ENCODE assay signal across 2 cellular contexts in the genomic region with DNA sequence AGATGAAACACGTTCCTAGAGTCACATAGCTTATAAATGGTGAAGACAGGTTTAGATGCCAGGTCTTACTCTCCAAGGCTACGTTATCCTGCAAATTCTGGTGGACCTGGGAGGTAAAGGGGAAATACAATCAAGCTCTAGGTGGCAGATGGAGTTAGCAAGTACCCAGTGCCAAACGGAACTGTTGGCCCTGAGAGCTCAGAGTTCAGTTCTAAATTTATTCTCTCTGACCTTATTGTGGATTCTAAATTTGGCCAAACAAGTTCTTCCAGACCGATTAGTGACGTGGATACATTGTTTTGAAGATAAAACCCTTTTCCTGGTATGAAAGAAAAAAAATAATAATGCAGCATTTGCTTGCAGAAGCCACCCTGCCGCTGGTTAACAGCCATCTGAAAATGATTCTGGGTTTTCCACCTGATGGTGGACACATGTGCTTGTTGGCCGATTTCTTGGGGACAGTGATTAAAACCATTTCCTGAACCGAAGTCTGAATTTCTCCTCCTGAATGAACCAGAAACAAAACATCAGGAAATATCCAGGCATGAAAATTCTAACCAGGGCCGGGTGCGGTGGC.
TF ChIP-seq lines count a peak whose summit lies in the region.

No MANE protein-coding gene starts in this region.

TF ChIP-seq in A549, 52 proteins besides CTCF, POLR2A, EP300 and RAD21 (continued from another document):
- TF ChIP-seq, protein P1, sequence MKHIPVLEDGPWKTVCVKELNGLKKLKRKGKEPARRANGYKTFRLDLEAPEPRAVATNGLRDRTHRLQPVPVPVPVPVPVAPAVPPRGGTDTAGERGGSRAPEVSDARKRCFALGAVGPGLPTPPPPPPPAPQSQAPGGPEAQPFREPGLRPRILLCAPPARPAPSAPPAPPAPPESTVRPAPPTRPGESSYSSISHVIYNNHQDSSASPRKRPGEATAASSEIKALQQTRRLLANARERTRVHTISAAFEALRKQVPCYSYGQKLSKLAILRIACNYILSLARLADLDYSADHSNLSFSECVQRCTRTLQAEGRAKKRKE (CRISPR knock-in tag; IDR thresholded peaks at IDR 0.05; ENCODE audit: low read depth) = no peak
- TF ChIP-seq, protein P2, sequence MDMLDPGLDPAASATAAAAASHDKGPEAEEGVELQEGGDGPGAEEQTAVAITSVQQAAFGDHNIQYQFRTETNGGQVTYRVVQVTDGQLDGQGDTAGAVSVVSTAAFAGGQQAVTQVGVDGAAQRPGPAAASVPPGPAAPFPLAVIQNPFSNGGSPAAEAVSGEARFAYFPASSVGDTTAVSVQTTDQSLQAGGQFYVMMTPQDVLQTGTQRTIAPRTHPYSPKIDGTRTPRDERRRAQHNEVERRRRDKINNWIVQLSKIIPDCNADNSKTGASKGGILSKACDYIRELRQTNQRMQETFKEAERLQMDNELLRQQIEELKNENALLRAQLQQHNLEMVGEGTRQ (IDR thresholded peaks at IDR 0.05) = no peak
- TF ChIP-seq NFE2L2 (conservative IDR thresholded peaks at IDR 0.05; ENCODE audit: low read length) (no peak), MAZ (IDR thresholded peaks at IDR 0.05; ENCODE audit: borderline replicate concordance, low read depth, low read length) (no peak), ZSCAN20 (CRISPR knock-in tag; IDR thresholded peaks at IDR 0.05) (no peak), EHMT2 (IDR thresholded peaks at IDR 0.05; ENCODE audit: low read depth) (no peak), SMC3 (IDR thresholded peaks at IDR 0.05) (no peak), RARB (CRISPR knock-in tag; IDR thresholded peaks at IDR 0.05) (no peak), ZFP36 (IDR thresholded peaks at IDR 0.05; ENCODE audit: borderline replicate concordance, partially characterized antibody) (no peak)
- TF ChIP-seq, protein P3, sequence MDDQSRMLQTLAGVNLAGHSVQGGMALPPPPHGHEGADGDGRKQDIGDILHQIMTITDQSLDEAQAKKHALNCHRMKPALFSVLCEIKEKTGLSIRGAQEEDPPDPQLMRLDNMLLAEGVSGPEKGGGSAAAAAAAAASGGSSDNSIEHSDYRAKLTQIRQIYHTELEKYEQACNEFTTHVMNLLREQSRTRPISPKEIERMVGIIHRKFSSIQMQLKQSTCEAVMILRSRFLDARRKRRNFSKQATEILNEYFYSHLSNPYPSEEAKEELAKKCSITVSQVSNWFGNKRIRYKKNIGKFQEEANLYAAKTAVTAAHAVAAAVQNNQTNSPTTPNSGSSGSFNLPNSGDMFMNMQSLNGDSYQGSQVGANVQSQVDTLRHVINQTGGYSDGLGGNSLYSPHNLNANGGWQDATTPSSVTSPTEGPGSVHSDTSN (IDR thresholded peaks at IDR 0.05) = no peak

TF ChIP-seq in IMR-90, 13 proteins besides CTCF, POLR2A, EP300 and RAD21 (continued from another document):
- TF ChIP-seq, protein P2 (IDR thresholded peaks at IDR 0.05; ENCODE audit: low read depth, low read length) = no peak
- TF ChIP-seq NFE2L2 (IDR thresholded peaks at IDR 0.05; ENCODE audit: low read depth, low read length) (no peak), FOS (IDR thresholded peaks at IDR 0.05; ENCODE audit: low read depth, low read length) (no peak), MAFK (IDR thresholded peaks at IDR 0.05; ENCODE audit: low read depth, low read length) (no peak), CEBPB (IDR thresholded peaks at IDR 0.05; ENCODE audit: low read depth, low read length) (no peak), MXI1 (IDR thresholded peaks at IDR 0.05; ENCODE audit: borderline replicate concordance, low read depth, low read length) (no peak), RFX5 (IDR thresholded peaks at IDR 0.05; ENCODE audit: low read depth, low read length) (no peak), CHD1 (IDR thresholded peaks at IDR 0.05; ENCODE audit: low read depth, low read length) (no peak), BHLHE40 (IDR thresholded peaks at IDR 0.05; ENCODE audit: low read depth, low read length) (no peak)
